In genomic region chr11:74434528-74434927, GRCh38 we compare ENCODE assay signal across 30 cellular contexts. TPM values are rescaled to one million over a fixed set of nuclear protein-coding genes. Genes with fewer than 3 reads are reported as not detected.
A peak's percentile ranks its signal among the peaks of the same experiment; 100 is the strongest.
DNase-seq lines count a peak whose midpoint lies in the region; ATAC-seq and TF ChIP-seq lines count a peak whose summit lies in the region.
"Had no signal": no experiment of that assay in that cellular context is flagged by ENCODE, and none has a peak within 500 bp of the region (broad histone marks: within the 10 kb centered on the region; RNA-seq: fewer than 3 reads in every experiment).

No MANE protein-coding gene starts in this region.

- H3K27ac Mint-ChIP-seq in T-helper 17 cell, result no peak overlapping the region
- no peak overlapping the region for H3K27ac Mint-ChIP-seq in CD4-positive, alpha-beta T cell
- H3K27ac Mint-ChIP-seq: activated CD4-positive, alpha-beta T cell treated with anti-CD3 and anti-CD28 coated beads, Interleukin-2, amount 10 ng/mL, durations not matched to agents 7 days and 5 days; CD4-positive, CD25-positive, alpha-beta regulatory T cell; naive B cell; WTC11 had no signal

- H3K4me1 ChIP-seq in mucosa of descending colon (ENCODE audit: low read depth) (peaks cover 12% of the 10 kb centered on the region), BE2C (no peaks in the 10 kb centered on the region)
- H3K4me1 ChIP-seq: gastroesophageal sphincter, left lung, psoas muscle, vagina had no signal

- no peak for TF ChIP-seq POLR2A in NB4 (IDR thresholded peaks at IDR 0.05; ENCODE audit: extremely low read depth, insufficient read length)

- TF ChIP-seq CTCF in NB4 (IDR thresholded peaks at IDR 0.05; ENCODE audit: low read depth, low read length) (no peak), mucosa of descending colon (IDR thresholded peaks at IDR 0.05) (no peak), BE2C (IDR thresholded peaks at IDR 0.05; ENCODE audit: low read depth, low read length) (no peak)
- TF ChIP-seq CTCF in CD4-positive, alpha-beta T cell (IDR thresholded peaks at IDR 0.05), result no peak

- intact Hi-C loops in mucosa of descending colon (cut with DNase I, micrococcal nuclease), result no loop called here
- intact Hi-C loops in CD4-positive, alpha-beta T cell (cut with DNase I, micrococcal nuclease), result no loop called here

- H3K9me3 ChIP-seq in mucosa of descending colon, result no peaks in the 10 kb centered on the region
- no peaks in the 10 kb centered on the region for H3K9me3 ChIP-seq in T-helper 17 cell (ENCODE audit: control insufficient read depth, low read length, poor library complexity, severe bottlenecking)
- no peaks in the 10 kb centered on the region for H3K9me3 ChIP-seq in BE2C
- H3K9me3 ChIP-seq in CD4-positive, alpha-beta T cell (ENCODE audit: control insufficient read depth, low read length), result no peaks in the 10 kb centered on the region
- H3K9me3 ChIP-seq: gastroesophageal sphincter, left lung, psoas muscle, thoracic aorta, vagina had no signal

- H3K4me1 Mint-ChIP-seq in T-helper 17 cell, result peaks cover 3% of the 10 kb centered on the region
- no peaks in the 10 kb centered on the region for H3K4me1 Mint-ChIP-seq in CD4-positive, alpha-beta T cell (ENCODE audit: low read depth)
- H3K4me1 Mint-ChIP-seq: activated CD4-positive, alpha-beta T cell treated with anti-CD3 and anti-CD28 coated beads, Interleukin-2, amount 10 ng/mL, durations not matched to agents 7 days and 5 days; CD4-positive, CD25-positive, alpha-beta regulatory T cell; naive B cell; WTC11 had no signal

- H3K27ac ChIP-seq in CD4-positive, alpha-beta T cell (ENCODE audit: low read depth, low read length), result no peak overlapping the region
- H3K27ac ChIP-seq: dorsolateral prefrontal cortex, gastroesophageal sphincter, GM23248, HL-60, left lung, psoas muscle, thoracic aorta, vagina had no signal

- no peak overlapping the region for H3K4me3 Mint-ChIP-seq in T-helper 17 cell
- H3K4me3 Mint-ChIP-seq in CD4-positive, alpha-beta T cell, result no peak overlapping the region
- H3K4me3 Mint-ChIP-seq: activated CD4-positive, alpha-beta T cell treated with anti-CD3 and anti-CD28 coated beads, Interleukin-2, amount 10 ng/mL, durations not matched to agents 7 days and 5 days; activated T-cell treated with anti-CD3 and anti-CD28 coated beads, Interleukin-2, amount 50 U/mL, for 4 hours; CD4-positive, CD25-positive, alpha-beta regulatory T cell; naive B cell; WTC11 had no signal

- peak; percentile 53 for DNase-seq in HCEC 1CT
- peak; percentile 70 for DNase-seq in NB4 (ENCODE audit: low read depth)
- peak; percentile 44 for DNase-seq in SIG-M5 treated with dmso at 0.1 percent for 504 hours (lab: John Stamatoyannopoulos, UW; ENCODE audit: unreplicated experiment)
- peak in 1 of 3 donors; percentile 41 for DNase-seq in mucosa of descending colon
- no peak for DNase-seq in T-helper 17 cell
- no peak for DNase-seq in BE2C
- DNase-seq in NK-92 (lab: John Stamatoyannopoulos, UW; ENCODE audit: unreplicated experiment), result no peak
- no peak for DNase-seq in CD4-positive, alpha-beta T cell
- DNase-seq: activated CD4-positive, alpha-beta T cell treated with anti-CD3 and anti-CD28 coated beads, Interleukin-2, amount 10 ng/mL, durations not matched to agents 7 days and 5 days; activated T-cell treated with anti-CD3 and anti-CD28 coated beads, Interleukin-2, amount 50 U/mL, for 4 hours; CD4-positive, CD25-positive, alpha-beta regulatory T cell; dorsolateral prefrontal cortex; EL; GM23248; hypothalamus; left lung; naive B cell; NCI-H1105 treated with DMSO at 0.1 percent for 48 hours; NCI-H2029 treated with DMSO at 0.1 percent for 48 hours; NCI-H446; nucleus accumbens; psoas muscle; stimulated activated naive CD8-positive, alpha-beta T cell treated with anti-CD3 and anti-CD28 coated beads, Interleukin-15, Interleukin-2, amounts not matched to agents 100 U/mL and 50 U/mL, for 24 hours; SW 1271; T1000 had no signal

- peak; percentile 78 for ATAC-seq in mucosa of descending colon
- no peak for ATAC-seq in T-helper 17 cell
- no peak for ATAC-seq in CD4-positive, alpha-beta T cell (ENCODE audit: poor library complexity)
- ATAC-seq: activated T-cell treated with anti-CD3 and anti-CD28 coated beads, Interleukin-2, amount 50 U/mL, for 4 hours; gastroesophageal sphincter; left lung; psoas muscle; stimulated activated naive CD8-positive, alpha-beta T cell treated with anti-CD3 and anti-CD28 coated beads, Interleukin-15, Interleukin-2, amounts not matched to agents 100 U/mL and 50 U/mL, for 24 hours; WTC11 had no signal

- no peaks in the 10 kb centered on the region for H3K9me3 Mint-ChIP-seq in CD4-positive, alpha-beta T cell
- H3K9me3 Mint-ChIP-seq: activated CD4-positive, alpha-beta T cell treated with anti-CD3 and anti-CD28 coated beads, Interleukin-2, amount 10 ng/mL, durations not matched to agents 7 days and 5 days; activated T-cell treated with anti-CD3 and anti-CD28 coated beads, Interleukin-2, amount 50 U/mL, for 4 hours; CD4-positive, CD25-positive, alpha-beta regulatory T cell had no signal

- no peaks in the 10 kb centered on the region for H3K27me3 ChIP-seq in BE2C
- no peaks in the 10 kb centered on the region for H3K27me3 ChIP-seq in CD4-positive, alpha-beta T cell (ENCODE audit: control insufficient read depth, insufficient read depth, low read length)
- H3K27me3 ChIP-seq: dorsolateral prefrontal cortex, left lung, vagina had no signal

- no peaks in the 10 kb centered on the region for H3K36me3 Mint-ChIP-seq in T-helper 17 cell (ENCODE audit: low read depth)
- no peaks in the 10 kb centered on the region for H3K36me3 Mint-ChIP-seq in CD4-positive, alpha-beta T cell (ENCODE audit: low read depth)
- H3K36me3 Mint-ChIP-seq: CD4-positive, CD25-positive, alpha-beta regulatory T cell; naive B cell; WTC11 had no signal

- CTCF ChIA-PET in CD4-positive, alpha-beta T cell (lab: Charles Lee), result no interaction called here

- H3K27me3 Mint-ChIP-seq in T-helper 17 cell, result peaks cover 21% of the 10 kb centered on the region
- no peaks in the 10 kb centered on the region for H3K27me3 Mint-ChIP-seq in CD4-positive, alpha-beta T cell
- H3K27me3 Mint-ChIP-seq: activated CD4-positive, alpha-beta T cell treated with anti-CD3 and anti-CD28 coated beads, Interleukin-2, amount 10 ng/mL, durations not matched to agents 7 days and 5 days had no signal

- H3K4me3 ChIP-seq in NB4 (ENCODE audit: low read depth, low read length), result no peak overlapping the region
- H3K4me3 ChIP-seq in mucosa of descending colon, result no peak overlapping the region
- no peak overlapping the region for H3K4me3 ChIP-seq in BE2C (ENCODE audit: low read depth, low read length)
- H3K4me3 ChIP-seq: dorsolateral prefrontal cortex, gastroesophageal sphincter, GM23248, left lung, psoas muscle, thoracic aorta, vagina had no signal

- H3K36me3 ChIP-seq in mucosa of descending colon (ENCODE audit: low read depth) (no peaks in the 10 kb centered on the region), BE2C (no peaks in the 10 kb centered on the region)
- H3K36me3 ChIP-seq: gastroesophageal sphincter, left lung, thoracic aorta, vagina had no signal

- POLR2A ChIA-PET in CD4-positive, alpha-beta T cell (lab: Charles Lee), result no interaction called here

RNA-seq across cellular contexts. Expression of gene KCNE3, which starts 32.8 kb away (rescaled TPM):
- total RNA-seq in mucosa of descending colon, result 10 to 100 TPM in 2 of 3 donors, 1 to 10 TPM in 1; 8.5 to 27.5 (median 23.4) TPM
- 1 to 10 TPM in 1 of 2 donors, under 1 TPM in 1; 0.40 to 1.6 TPM for total RNA-seq in T-helper 17 cell
- polyA plus RNA-seq in BE2C (2012; ENCODE audit: insufficient read depth, insufficient read length, low read depth), result not detected
- under 1 TPM; 0.08 to 0.22 TPM for total RNA-seq in CD4-positive, alpha-beta T cell
- total RNA-seq: activated CD4-positive, alpha-beta T cell treated with anti-CD3 and anti-CD28 coated beads, Interleukin-2, amount 10 ng/mL, durations not matched to agents 7 days and 5 days; activated T-cell treated with anti-CD3 and anti-CD28 coated beads, Interleukin-2, amount 50 U/mL, for 4 hours; CD4-positive, CD25-positive, alpha-beta regulatory T cell had no signal

RNA-seq across cellular contexts. Expression of gene PGM2L1, which starts 36.3 kb away (rescaled TPM):
- 10 to 100 TPM in 2 of 3 donors, 1 to 10 TPM in 1; 8.3 to 12.2 (median 12.0) TPM for total RNA-seq in mucosa of descending colon
- 10 to 100 TPM; 10.2 to 10.8 TPM for total RNA-seq in T-helper 17 cell
- polyA plus RNA-seq in BE2C (2012; ENCODE audit: insufficient read depth, insufficient read length, low read depth), result 0.45 TPM
- 10 to 100 TPM; 10.2 to 11.8 TPM for total RNA-seq in CD4-positive, alpha-beta T cell

RNA-seq across cellular contexts. Expression of gene LIPT2, which starts 59.0 kb away (rescaled TPM):
- 1 to 10 TPM; 3.2 to 4.8 (median 4.1) TPM for total RNA-seq in mucosa of descending colon
- 1 to 10 TPM; 5.8 to 6.8 TPM for total RNA-seq in T-helper 17 cell
- polyA plus RNA-seq in BE2C (2012; ENCODE audit: insufficient read depth, insufficient read length, low read depth), result 1.6 TPM
- 10 to 100 TPM; 10.7 to 10.9 TPM for total RNA-seq in CD4-positive, alpha-beta T cell

Comparison
In these comparisons a context has a peak if more than half of its experiments do, and no peak if none do; other contexts are left out.
1. DNase-seq: peak in HCEC 1CT (single experiment), NB4 (single experiment) and SIG-M5 treated with dmso at 0.1 percent for 504 hours (single experiment); none in T-helper 17 cell (0 of 3), BE2C (single experiment), NK-92 (single experiment) and CD4-positive, alpha-beta T cell (0 of 10).